In genomic region chr4:79439489-79439888, GRCh38 we compare ENCODE assay signal across 12 cellular contexts. TPM values are rescaled to one million over a fixed set of nuclear protein-coding genes. Genes with fewer than 3 reads are reported as not detected.
"Had no signal": no experiment of that assay in that cellular context is flagged by ENCODE, and none has a peak within 500 bp of the region (broad histone marks: within the 10 kb centered on the region; RNA-seq: fewer than 3 reads in every experiment).

No MANE protein-coding gene starts in this region.

- H3K9ac ChIP-seq: GM23248 had no signal

- H3K4me2 ChIP-seq: GM23338 had no signal

- ATAC-seq: GM23338, HCT116 had no signal

- H3K4me3 ChIP-seq: GM23248, GM23338, HAP-1 had no signal

- FAIRE-seq: H1, H54 had no signal

- H3K4me1 ChIP-seq: HAP-1 had no signal

- H3K27ac ChIP-seq: GM23248 had no signal

- H2AFZ ChIP-seq: GM23248, GM23338 had no signal

- H3K36me3 ChIP-seq: HAP-1 had no signal

- DNase-seq: GM23248, GOT3, H7, H9, HCEC 1CT, HFFc6 had no signal

- H3K9me3 ChIP-seq: HAP-1 had no signal

RNA-seq across cellular contexts. Expression of gene GK2, which starts 31.5 kb away (rescaled TPM):
- total RNA-seq: GM23248, GM23338, H1, H4, H7, H9, HFFc6 had no signal
- polyA plus RNA-seq: GM23248, GM23338, H1 had no signal
